Comparison of ENCODE assay signal across 15 cellular contexts in the genomic region with DNA sequence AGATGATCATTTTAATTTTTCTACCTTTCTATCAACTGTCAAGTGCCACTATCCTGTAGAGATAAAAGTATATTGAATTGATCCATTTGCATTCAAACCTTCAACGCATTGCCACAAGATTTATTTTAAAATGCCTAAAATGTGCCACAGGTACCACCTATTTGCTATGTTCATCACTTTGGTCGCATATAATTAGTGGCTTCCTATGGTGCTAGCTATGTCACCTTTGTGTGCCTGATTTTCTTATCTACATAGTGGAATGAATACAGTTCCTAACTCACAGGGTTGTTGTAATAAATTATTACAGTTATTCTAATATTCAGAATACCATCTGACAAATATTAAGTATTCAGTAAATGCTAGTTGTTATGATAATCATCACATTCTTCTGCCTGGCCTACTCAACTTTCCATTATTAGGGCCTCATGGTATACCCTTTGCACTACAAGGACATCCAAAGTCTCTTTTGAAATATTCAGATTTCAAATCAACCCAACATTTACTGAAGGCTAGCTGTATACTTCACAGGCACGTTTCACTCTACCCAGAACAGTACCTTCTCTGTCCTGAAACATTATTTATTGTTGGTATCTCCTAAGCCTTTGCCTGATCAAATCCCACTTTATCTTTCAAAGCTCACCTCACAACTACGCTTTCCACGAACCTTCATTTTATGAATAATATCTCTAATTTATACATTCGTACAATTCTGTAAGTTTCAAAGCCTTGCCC.
"Had no signal": no experiment of that assay in that cellular context is flagged by ENCODE, and none has a peak within 500 bp of the region (broad histone marks: within the 10 kb centered on the region; RNA-seq: fewer than 3 reads in every experiment).

No MANE protein-coding gene starts in this region.

- DNase-seq: sigmoid colon had no signal

- H3K27me3 ChIP-seq: breast epithelium, esophagus muscularis mucosa, sigmoid colon, vagina had no signal

- H3K36me3 Mint-ChIP-seq: activated CD4-positive, alpha-beta memory T cell treated with anti-CD3 and anti-CD28 coated beads for 36 hours; activated naive CD4-positive, alpha-beta T cell treated with anti-CD3 and anti-CD28 coated beads, Interleukin-2, amount 50 U/mL, for 24 hours; memory B cell; natural killer cell treated with Interleukin-12 subunit alpha and Interleukin-12 subunit beta and Interleukin-15 and Interleukin-18, amount 100 ng/mL, for 72 hours; stimulated activated memory B cell treated with anti-CD40 and anti-IgM and Interleukin-4, amounts not matched to agents 10 μg/mL and 1 μg/mL and 100 μg/mL, for 72 hours; type B pancreatic cell had no signal

- H3K4me1 ChIP-seq: breast epithelium, esophagus muscularis mucosa, sigmoid colon, vagina had no signal

- H3K27ac ChIP-seq: breast epithelium, esophagus muscularis mucosa, sigmoid colon, thoracic aorta, vagina had no signal

- H3K9me3 Mint-ChIP-seq: activated CD4-positive, alpha-beta memory T cell treated with anti-CD3 and anti-CD28 coated beads for 36 hours; activated T-helper 1 cell treated with anti-CD3 and anti-CD28 coated beads, Interleukin-12 subunit alpha, Interleukin-12 subunit beta, Interleukin-2, Interleukin-4 antibody, amounts not matched to agents 30 ng/mL and 10 ng/mL and 1 ng/mL, durations not matched to agents 14 hours and 24 hours and 36 hours; central memory CD8-positive, alpha-beta T cell; memory B cell; natural killer cell treated with Interleukin-12 subunit alpha and Interleukin-12 subunit beta and Interleukin-15 and Interleukin-18, amount 100 ng/mL, for 72 hours; stimulated activated memory B cell treated with anti-CD40 and anti-IgM and Interleukin-4, amounts not matched to agents 10 μg/mL and 1 μg/mL and 100 μg/mL, for 72 hours had no signal

- H3K36me3 ChIP-seq: breast epithelium, esophagus muscularis mucosa, sigmoid colon, thoracic aorta, vagina had no signal

- H3K9me3 ChIP-seq: sigmoid colon, thoracic aorta, vagina had no signal

- H3K27ac Mint-ChIP-seq: activated B cell treated with CpG ODN at 0.5 μM for 24 hours; activated CD4-positive, alpha-beta memory T cell treated with anti-CD3 and anti-CD28 coated beads for 36 hours; activated naive CD4-positive, alpha-beta T cell treated with anti-CD3 and anti-CD28 coated beads, Interleukin-2, amount 50 U/mL, for 24 hours; activated T-helper 1 cell treated with anti-CD3 and anti-CD28 coated beads, Interleukin-12 subunit alpha, Interleukin-12 subunit beta, Interleukin-2, Interleukin-4 antibody, amounts not matched to agents 30 ng/mL and 10 ng/mL and 1 ng/mL, durations not matched to agents 14 hours and 24 hours and 36 hours; memory B cell; natural killer cell treated with Interleukin-12 subunit alpha and Interleukin-12 subunit beta and Interleukin-15 and Interleukin-18, amount 100 ng/mL, for 72 hours; progenitor cell of endocrine pancreas; stimulated activated memory B cell treated with anti-CD40 and anti-IgM and Interleukin-4, amounts not matched to agents 10 μg/mL and 1 μg/mL and 100 μg/mL, for 72 hours; type B pancreatic cell had no signal
